In genomic region chr2:148658807-148659722, GRCh38 we compare ENCODE assay signal across 8 cellular contexts. TPM values are rescaled to one million over a fixed set of nuclear protein-coding genes. Genes with fewer than 3 reads are reported as not detected.
A peak's percentile ranks its signal among the peaks of the same experiment; 100 is the strongest.
DNase-seq lines count a peak whose midpoint lies in the region; ATAC-seq and TF ChIP-seq lines count a peak whose summit lies in the region.

No MANE protein-coding gene starts in this region.

- no peaks in the 10 kb centered on the region for H3K27me3 ChIP-seq in GM23338 (ENCODE audit: insufficient read depth)

- no peak overlapping the region for H3K27ac ChIP-seq in GM23338 (ENCODE audit: low read depth)

- no peaks in the 10 kb centered on the region for H3F3A ChIP-seq in GM23338 (replicated peaks; ENCODE audit: low read depth)

- no peaks in the 10 kb centered on the region for H3K36me3 ChIP-seq in GM23338 (ENCODE audit: insufficient read depth)

- no peaks in the 10 kb centered on the region for H3K9me3 Mint-ChIP-seq in GM23338

- peaks cover 25% of the 10 kb centered on the region for H3K4me1 ChIP-seq in GM23338 (ENCODE audit: insufficient read depth)

- peaks cover 2% of the 10 kb centered on the region for H3K27me3 Mint-ChIP-seq in GM23338 (ENCODE audit: insufficient read depth, low read depth, poor library complexity)

- H3K4me3 Mint-ChIP-seq in GM23338, result no peak overlapping the region

- H3K27ac Mint-ChIP-seq in GM23338, result peak overlapping the region; percentile 71; the same call in 1 of the 2 replicates

- ATAC-seq in GM18508 (IDR thresholded peaks at IDR 0.05; ENCODE audit: insufficient read depth, unreplicated experiment) (peak; percentile 84), GM23338 (no peak)

- TF ChIP-seq CTCF in GM23338 (conservative IDR thresholded peaks at IDR 0.05; ENCODE audit: low read depth in 2 of 2), result no peak

- no peak overlapping the region for H3K4me3 ChIP-seq in GM23338

- H3K9me2 ChIP-seq in GM23338 (ENCODE audit: insufficient read depth), result no peaks in the 10 kb centered on the region

- peaks cover 10% of the 10 kb centered on the region; the same call in 2 of the 3 replicates for H3K36me3 Mint-ChIP-seq in GM23338 (ENCODE audit: low read depth)

- H2AFZ ChIP-seq in GM23338, result no peak overlapping the region

- DNase-seq in GM23338 (ENCODE audit: low spot score) (no peak), LoVo (ENCODE audit: low spot score) (peak; percentile 34), NCI-H748 (lab: John Stamatoyannopoulos, UW; ENCODE audit: unreplicated experiment) (no peak), NCI-H345 (lab: John Stamatoyannopoulos, UW) (no peak), DMS 273 treated with DMSO at 0.1 percent for 48 hours (lab: John Stamatoyannopoulos, UW) (no peak), SKM-1 treated with dmso at 0.1 percent for 144 hours (lab: John Stamatoyannopoulos, UW; ENCODE audit: unreplicated experiment) (no peak)
- DNase-seq in central memory CD4-positive, alpha-beta T cell, result peak; percentile 69

- peaks cover 19% of the 10 kb centered on the region for H4K20me1 ChIP-seq in GM23338 (replicated peaks; ENCODE audit: insufficient read depth)

- H3K4me2 ChIP-seq in GM23338, result no peak overlapping the region

- H3K4me1 Mint-ChIP-seq in GM23338, result peaks cover 37% of the 10 kb centered on the region

- peaks cover 100% of the 10 kb centered on the region for H3K79me2 ChIP-seq in GM23338 (replicated peaks; ENCODE audit: insufficient read depth)

TF ChIP-seq in GM23338, 12 proteins besides CTCF, POLR2A, EP300 and RAD21:
- TF ChIP-seq ZNF331 (CRISPR knock-in tag; IDR thresholded peaks at IDR 0.05; ENCODE audit: low read depth), result no peak
- no peak for TF ChIP-seq ETS1 (IDR thresholded peaks at IDR 0.05)
TF ChIP-seq in GM23338: peak in this region for 0.

RNA-seq across cellular contexts. Expression of gene EPC2, which starts 14.5 kb away (rescaled TPM):
- total RNA-seq in GM23338 (2014; rRNA removed; shearing (Covaris generic)), result 27.0 and 28.2 TPM in 2 replicates
- 6.3 TPM in 2 replicates for polyA plus RNA-seq in GM23338 (2016; fragmentation: Nextera tagmentation; extraction: Ambion mirVana)

Comparison
In these comparisons a context has a peak if more than half of its experiments do, and no peak if none do; other contexts are left out.
1. DNase-seq: peak in LoVo (single experiment) and central memory CD4-positive, alpha-beta T cell (single experiment); none in GM23338 (single experiment), NCI-H748 (single experiment), NCI-H345 (single experiment), DMS 273 treated with DMSO at 0.1 percent for 48 hours (single experiment) and SKM-1 treated with dmso at 0.1 percent for 144 hours (single experiment).